ENCODE assay signal across 11 cellular contexts in the genomic region with DNA sequence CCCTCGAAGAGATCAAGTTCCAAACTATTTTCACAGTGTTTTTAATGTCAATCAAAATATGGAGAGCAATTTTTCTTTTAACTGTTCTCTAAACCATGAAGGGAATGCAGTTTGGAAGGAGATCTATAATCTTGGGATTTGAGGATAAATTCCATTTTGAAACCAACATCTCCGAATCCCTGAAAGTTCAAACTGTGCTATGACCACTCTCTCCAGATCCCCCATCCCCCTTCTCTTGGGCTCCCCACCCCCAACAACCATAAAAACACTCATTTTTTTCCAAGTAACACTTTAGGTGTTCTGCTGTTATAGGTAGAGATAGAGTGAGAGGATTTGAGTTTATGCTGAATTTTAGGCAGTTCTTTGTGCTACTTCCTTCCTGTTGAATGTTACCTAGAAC. TPM values are rescaled to one million over a fixed set of nuclear protein-coding genes. Genes with fewer than 3 reads are reported as not detected.
DNase-seq lines count a peak whose midpoint lies in the region; ATAC-seq and TF ChIP-seq lines count a peak whose summit lies in the region.
"Had no signal": no experiment of that assay in that cellular context is flagged by ENCODE, and none has a peak within 500 bp of the region (broad histone marks: within the 10 kb centered on the region; RNA-seq: fewer than 3 reads in every experiment).

No MANE protein-coding gene starts in this region.

- H3K27ac ChIP-seq in mammary epithelial cell (ENCODE audit: insufficient read depth, low read depth, low read length) (peak overlapping the region; percentile 88), stomach smooth muscle (ENCODE audit: low read length) (peak overlapping the region; percentile 99)
- H3K27ac ChIP-seq: RWPE1 had no signal

- H3K36me3 ChIP-seq in mammary epithelial cell (ENCODE audit: insufficient read depth, low read length) (no peaks in the 10 kb centered on the region), kidney epithelial cell (ENCODE audit: control insufficient read depth, insufficient read depth, low read length) (peaks cover 3% of the 10 kb centered on the region), stomach smooth muscle (ENCODE audit: control insufficient read depth in 2 of 2, insufficient read depth in 2 of 2, low read length in 2 of 2) (peaks cover 6 to 8% of the 10 kb centered on the region in 2 donors)

- intact Hi-C loops in mammary epithelial cell (cut with micrococcal nuclease): loop anchor here (5.0 kb wide), 2 partner anchors 134 to 171 kb away; partner anchors contain the start of gene BPGM

- CTCF ChIA-PET in mammary epithelial cell (lab: Charles Lee; ENCODE audit: low non-redundant PET): no interaction called here

- H3K4me3 ChIP-seq in HFF-Myc (replicated peaks; ENCODE audit: low read depth, low read length) (peak overlapping the region; percentile 66), mammary epithelial cell (replicated peaks in 1 of 3; ENCODE audit: insufficient read depth in 1 of 3, low read depth in 2 of 3, low read length in 3 of 3) (peak overlapping the region; percentile 60 to 86 (median 78)), kidney epithelial cell (ENCODE audit: low read depth, low read length) (peak overlapping the region; percentile 55), stomach smooth muscle (ENCODE audit: low read length in 2 of 2) (peak overlapping the region; percentile 73 to 93)

- BruUV-seq in mammary epithelial cell (replicated peaks; lab: Mats Ljungman, UMichigan): no TSS peak

- no peak for TF ChIP-seq CTCF in HFF-Myc (IDR thresholded peaks at IDR 0.05; ENCODE audit: low read depth, low read length, missing control alignments)
- TF ChIP-seq CTCF in mammary epithelial cell (conservative IDR thresholded peaks at IDR 0.05 in 1 of 2, IDR thresholded peaks at IDR 0.05 in 1 of 2; ENCODE audit: extremely low read depth in 1 of 2, insufficient read depth in 1 of 2, low read depth in 1 of 2, low read length in 2 of 2): no peak
- no peak for TF ChIP-seq CTCF in kidney epithelial cell (IDR thresholded peaks at IDR 0.05; ENCODE audit: insufficient read depth, low read length, poor library complexity, severe bottlenecking)

- dilution Hi-C loops in mammary epithelial cell (cut with HindIII; ENCODE audit: low sequenced_read_pairs): no loop called here

- H3K9me3 ChIP-seq in mammary epithelial cell (replicated peaks; ENCODE audit: insufficient read depth, low read length) (no peaks in the 10 kb centered on the region), stomach smooth muscle (ENCODE audit: control insufficient read depth in 2 of 2, low read length in 2 of 2) (no peaks in the 10 kb centered on the region)

- H4K20me1 ChIP-seq in mammary epithelial cell (ENCODE audit: insufficient read depth, low read length): no peaks in the 10 kb centered on the region

- H3K9ac ChIP-seq in mammary epithelial cell (ENCODE audit: insufficient read depth, low read length) (peak overlapping the region; percentile 93), stomach smooth muscle (ENCODE audit: low read length in 2 of 2) (peak overlapping the region; percentile 96 to 100)

- peaks cover 64% of the 10 kb centered on the region for H3K79me2 ChIP-seq in mammary epithelial cell (ENCODE audit: insufficient read depth, low read length)

- WGBS in mammary epithelial cell (ENCODE audit: low coverage, missing lambda C conversion rate): 5% methylated on average over 2 of the region's 2 CpGs

- peak overlapping the region; percentile 87 for H3K4me2 ChIP-seq in mammary epithelial cell (ENCODE audit: insufficient read depth, low read depth, low read length)

- no peaks in the 10 kb centered on the region for H3K27me3 ChIP-seq in mammary epithelial cell (ENCODE audit: insufficient read depth, low read length)
- no peaks in the 10 kb centered on the region for H3K27me3 ChIP-seq in kidney epithelial cell (ENCODE audit: control insufficient read depth, insufficient read depth, low read length)
- H3K27me3 ChIP-seq in stomach smooth muscle (ENCODE audit: control insufficient read depth in 1 of 2, insufficient read depth in 2 of 2, low read length in 2 of 2): no peaks in the 10 kb centered on the region

- peak overlapping the region; percentile 14 for H2AFZ ChIP-seq in mammary epithelial cell (ENCODE audit: low read depth, low read length)

- no peak for DNase-seq in HFF-Myc (ENCODE audit: extremely low read depth, low read depth)
- DNase-seq in mammary epithelial cell: no peak
- no peak for DNase-seq in kidney epithelial cell (ENCODE audit: low read depth)
- DNase-seq: activated CD4-positive, alpha-beta T cell treated with anti-CD3 and anti-CD28 coated beads for 48 hours; DND-41 had no signal

- in situ Hi-C loops in mammary epithelial cell (cut with MboI; ENCODE audit: low sequenced_read_pairs in 2 of 2): no loop called here

- ATAC-seq in GM21381 (IDR thresholded peaks at IDR 0.05; ENCODE audit: unreplicated experiment) (no peak), GM19467 (IDR thresholded peaks at IDR 0.05; ENCODE audit: unreplicated experiment) (no peak), GM18858 (IDR thresholded peaks at IDR 0.05; ENCODE audit: unreplicated experiment) (no peak), HG02981 (IDR thresholded peaks at IDR 0.05; ENCODE audit: unreplicated experiment) (no peak)

- H3K4me1 ChIP-seq in mammary epithelial cell (ENCODE audit: insufficient read depth, low read length): peaks cover 37% of the 10 kb centered on the region
- peaks cover 33% of the 10 kb centered on the region for H3K4me1 ChIP-seq in stomach smooth muscle (ENCODE audit: control insufficient read depth, insufficient read depth, low read length)

RNA-seq across cellular contexts. Expression of gene CALD1, which starts 1.7 kb away (rescaled TPM):
- total RNA-seq in mammary epithelial cell (100 to 1,000 TPM; 251 to 445 TPM), kidney epithelial cell (242 and 255 TPM in 2 replicates)
- polyA plus RNA-seq in mammary epithelial cell: 151 TPM
- 182 TPM for polyA minus RNA-seq in mammary epithelial cell
